ENCODE assay signal across 17 cellular contexts in genomic region chr11:26043665-26044064, GRCh38.
DNase-seq lines count a peak whose midpoint lies in the region; ATAC-seq, FAIRE-seq and TF ChIP-seq lines count a peak whose summit lies in the region.
"Had no signal": no experiment of that assay in that cellular context is flagged by ENCODE, and none has a peak within 500 bp of the region (broad histone marks: within the 10 kb centered on the region; RNA-seq: fewer than 3 reads in every experiment).

No MANE protein-coding gene starts in this region.

- H3K4me2 ChIP-seq in GM12878 (ENCODE audit: control insufficient read depth, insufficient read depth) = no peak overlapping the region
- no peak overlapping the region for H3K4me2 ChIP-seq in PC-9

- no peak overlapping the region for H3K9ac ChIP-seq in GM12878 (ENCODE audit: control insufficient read depth, insufficient read depth, low read length)

- in situ Hi-C loops in GM12878 (cut with MboI) = no loop called here

- BruUV-seq in GM12878 (replicated peaks; lab: Mats Ljungman, UMichigan) (no TSS peak), PC-9 (replicated peaks; lab: Mats Ljungman, UMichigan) (no TSS peak)

- H3K36me3 Mint-ChIP-seq in activated T-cell treated with anti-CD3 and anti-CD28 coated beads, Interleukin-2, amount 50 U/mL, for 72 hours (ENCODE audit: insufficient read depth in 2 of 2) = no peaks in the 10 kb centered on the region

- H3K27ac ChIP-seq in GM12878 (ENCODE audit: control insufficient read depth, insufficient read depth) (no peak overlapping the region), PC-9 (no peak overlapping the region)
- H3K27ac ChIP-seq: C4-2B, HL-60, pancreas, stomach, WERI-Rb-1 had no signal

- CTCF ChIA-PET in GM12878 (lab: Yijun Ruan, JAX) (no interaction called here), PC-9 (lab: Charles Lee) (no interaction called here)

- intact Hi-C loops in GM12878 (cut with micrococcal nuclease; ENCODE audit: unreplicated experiment) (loop anchor here (1.0 kb wide), 1 partner anchor 43 kb away; no protein-coding TSS in a partner anchor), PC-9 (cut with micrococcal nuclease; ENCODE audit: unreplicated experiment) (no loop called here)

- H4K20me1 ChIP-seq in GM12878 (ENCODE audit: control insufficient read depth, insufficient read depth) = no peaks in the 10 kb centered on the region
- H4K20me1 ChIP-seq in PC-9 (ENCODE audit: insufficient read depth) = no peaks in the 10 kb centered on the region

- no peak for DNase-seq in GM12878 (ENCODE audit: low read depth, low spot score)
- DNase-seq in RKO (ENCODE audit: low spot score) = no peak
- DNase-seq in activated T-cell treated with anti-CD3 and anti-CD28 coated beads, Interleukin-2, amount 50 U/mL, for 72 hours = no peak
- no peak for DNase-seq in effector CD4-positive, alpha-beta T cell
- no peak for DNase-seq in PC-9
- DNase-seq: amygdala; dermis blood vessel endothelial cell; pancreas; stimulated activated CD4-positive, alpha-beta T cell treated with anti-CD3 and anti-CD28 coated beads, Interleukin-2, amount 100 ng/mL, for 24 hours; stomach; WERI-Rb-1 had no signal

- H3K9me2 ChIP-seq in PC-9 (ENCODE audit: insufficient read depth) = no peaks in the 10 kb centered on the region; the same call in 1 of the 2 replicates

- no peaks in the 10 kb centered on the region for H3K27me3 Mint-ChIP-seq in activated T-cell treated with anti-CD3 and anti-CD28 coated beads, Interleukin-2, amount 50 U/mL, for 72 hours (ENCODE audit: low read depth)

- POLR2A ChIA-PET in GM12878 (lab: Charles Lee) = no interaction called here
- POLR2A ChIA-PET in PC-9 (lab: Charles Lee; ENCODE audit: unreplicated experiment) = no interaction called here

- no peak for TF ChIP-seq RAD21 in GM12878 (IDR thresholded peaks at IDR 0.05; ENCODE audit: insufficient read depth, low read depth, low read length)

- H2AFZ ChIP-seq in GM12878 (ENCODE audit: control insufficient read depth, low read depth, low read length) (no peak overlapping the region), PC-9 (no peak overlapping the region)

- H3F3A ChIP-seq in PC-9 (ENCODE audit: insufficient read depth, low read depth) = no peaks in the 10 kb centered on the region

- H3K27me3 ChIP-seq in GM12878 (replicated peaks in 1 of 2; ENCODE audit: control insufficient read depth in 2 of 2, insufficient read depth in 2 of 2, low read length in 1 of 2) (no peaks in the 10 kb centered on the region), PC-9 (ENCODE audit: insufficient read depth, low read depth) (no peaks in the 10 kb centered on the region)
- H3K27me3 ChIP-seq: pancreas, stomach had no signal

- no peak overlapping the region for H3K27ac Mint-ChIP-seq in activated T-cell treated with anti-CD3 and anti-CD28 coated beads, Interleukin-2, amount 50 U/mL, for 72 hours

- SMC1A ChIA-PET in GM12878 (lab: Charles Lee; ENCODE audit: uncharacterized antibody, unreplicated experiment) = interaction anchor here (1.4 to 1.6 kb wide), 2 partner anchors 21 to 26 kb away, joined by 4 to 5 read pairs; no protein-coding TSS in a partner anchor

- H3K4me3 Mint-ChIP-seq in activated T-cell treated with anti-CD3 and anti-CD28 coated beads, Interleukin-2, amount 50 U/mL, for 72 hours = no peak overlapping the region

- no peaks in the 10 kb centered on the region for H3K9me3 ChIP-seq in GM12878 (replicated peaks; ENCODE audit: control insufficient read depth, insufficient read depth, low read length)
- H3K9me3 ChIP-seq in PC-9 (ENCODE audit: insufficient read depth, low read depth) = no peaks in the 10 kb centered on the region
- H3K9me3 ChIP-seq: pancreas, stomach had no signal

- 100% methylated on average over 1 of the region's 1 CpG for WGBS in GM12878 (ENCODE audit: insufficient coverage, insufficient replicate concordance, low lambda C conversion rate, missing lambda C conversion rate)

- TF ChIP-seq CTCF in GM12878 (IDR thresholded peaks at IDR 0.05 in 2 of 3, conservative IDR thresholded peaks at IDR 0.05 in 1 of 3; ENCODE audit: control insufficient read depth in 2 of 3, extremely low read depth in 1 of 3, insufficient read depth in 1 of 3, low read depth in 3 of 3, low read length in 3 of 3) (no peak), PC-9 (conservative IDR thresholded peaks at IDR 0.05) (no peak)

- H3K79me2 ChIP-seq in GM12878 (ENCODE audit: control insufficient read depth, insufficient read depth, low read length) = no peaks in the 10 kb centered on the region
- no peaks in the 10 kb centered on the region for H3K79me2 ChIP-seq in PC-9 (ENCODE audit: low read depth)

- FAIRE-seq in GM12878 (lab: Jason Lieb, UNC) = no peak
- FAIRE-seq: GM19239 had no signal

- H3K36me3 ChIP-seq in GM12878 (ENCODE audit: control insufficient read depth in 2 of 2, insufficient read depth in 2 of 2, low read length in 1 of 2) (no peaks in the 10 kb centered on the region), PC-9 (ENCODE audit: low read depth) (no peaks in the 10 kb centered on the region)
- H3K36me3 ChIP-seq: pancreas, stomach, WERI-Rb-1 had no signal

- TF ChIP-seq POLR2A in GM12878 (IDR thresholded peaks at IDR 0.05; ENCODE audit: low read depth, low read length) = no peak

- RAD21 ChIA-PET in GM12878 (lab: Charles Lee; ENCODE audit: unreplicated experiment) = no interaction called here

- no peak overlapping the region for H3K4me3 ChIP-seq in GM12878
- H3K4me3 ChIP-seq in PC-9 = no peak overlapping the region
- H3K4me3 ChIP-seq: pancreas, stomach had no signal

- ATAC-seq in GM18517 (IDR thresholded peaks at IDR 0.05; ENCODE audit: unreplicated experiment) (peak; percentile 83), GM21423 (IDR thresholded peaks at IDR 0.05; ENCODE audit: unreplicated experiment) (peak; percentile 64), HG03097 (IDR thresholded peaks at IDR 0.05; ENCODE audit: low FRiP score, unreplicated experiment) (peak; percentile 70), GM12878 (peak; percentile 84)
- no peak for ATAC-seq in activated T-cell treated with anti-CD3 and anti-CD28 coated beads, Interleukin-2, amount 50 U/mL, for 72 hours (replicated peaks in 1 of 2)
- ATAC-seq: pancreas had no signal

- peaks cover 0 to 3% of the 10 kb centered on the region in 2 donors for H3K9me3 Mint-ChIP-seq in activated T-cell treated with anti-CD3 and anti-CD28 coated beads, Interleukin-2, amount 50 U/mL, for 72 hours

- H3K4me1 ChIP-seq in GM12878 (ENCODE audit: control insufficient read depth, insufficient read depth, low read length) = no peaks in the 10 kb centered on the region
- H3K4me1 ChIP-seq in PC-9 (replicated peaks; ENCODE audit: insufficient read depth) = no peaks in the 10 kb centered on the region
- H3K4me1 ChIP-seq: pancreas, stomach had no signal

- TF ChIP-seq EP300 in GM12878 (IDR thresholded peaks at IDR 0.05; ENCODE audit: borderline replicate concordance in 1 of 2, control insufficient read depth in 1 of 2, low read depth in 2 of 2, low read length in 2 of 2) = no peak

- H3K4me1 Mint-ChIP-seq in activated T-cell treated with anti-CD3 and anti-CD28 coated beads, Interleukin-2, amount 50 U/mL, for 72 hours (ENCODE audit: low read depth) = no peaks in the 10 kb centered on the region

TF ChIP-seq in GM12878, 131 proteins besides CTCF, POLR2A, EP300 and RAD21 (continues in another document):
- no peak for TF ChIP-seq JUND (IDR thresholded peaks at IDR 0.05; ENCODE audit: low read depth, low read length)
- TF ChIP-seq JUNB (IDR thresholded peaks at IDR 0.05) = peak; percentile 81
- TF ChIP-seq SPI1 (IDR thresholded peaks at IDR 0.05; ENCODE audit: borderline replicate concordance, insufficient read depth, low read depth, low read length) = peak; percentile 88
- TF ChIP-seq HCFC1 (IDR thresholded peaks at IDR 0.05; ENCODE audit: low read length) = no peak
- TF ChIP-seq ATF2 (IDR thresholded peaks at IDR 0.05; ENCODE audit: low read length) = peak; percentile 41; the same call in 1 of the 2 replicates
- TF ChIP-seq NFIC (IDR thresholded peaks at IDR 0.05; ENCODE audit: low read depth, low read length) = peak; percentile 48; the same call in 1 of the 2 replicates
- no peak for TF ChIP-seq GATAD2B (conservative IDR thresholded peaks at IDR 0.05; ENCODE audit: low read depth)
- TF ChIP-seq NR2C1 (IDR thresholded peaks at IDR 0.05) = no peak
- 0 out of 2 replicates have a peak, but pooled peaks have one; percentile 24 for TF ChIP-seq ATF7 (IDR thresholded peaks at IDR 0.05; ENCODE audit: low read depth)
- no peak for TF ChIP-seq SKIL (IDR thresholded peaks at IDR 0.05; ENCODE audit: low read depth, poor library complexity, severe bottlenecking)

Comparison
In these comparisons a context has a peak if more than half of its experiments do, and no peak if none do; other contexts are left out.
1. ATAC-seq: peak in GM18517 (single experiment), GM21423 (single experiment), HG03097 (single experiment) and GM12878 (single experiment); none in activated T-cell treated with anti-CD3 and anti-CD28 coated beads, Interleukin-2, amount 50 U/mL, for 72 hours (0 of 2).